ENCODE assay signal across 20 cellular contexts in the genomic region with DNA sequence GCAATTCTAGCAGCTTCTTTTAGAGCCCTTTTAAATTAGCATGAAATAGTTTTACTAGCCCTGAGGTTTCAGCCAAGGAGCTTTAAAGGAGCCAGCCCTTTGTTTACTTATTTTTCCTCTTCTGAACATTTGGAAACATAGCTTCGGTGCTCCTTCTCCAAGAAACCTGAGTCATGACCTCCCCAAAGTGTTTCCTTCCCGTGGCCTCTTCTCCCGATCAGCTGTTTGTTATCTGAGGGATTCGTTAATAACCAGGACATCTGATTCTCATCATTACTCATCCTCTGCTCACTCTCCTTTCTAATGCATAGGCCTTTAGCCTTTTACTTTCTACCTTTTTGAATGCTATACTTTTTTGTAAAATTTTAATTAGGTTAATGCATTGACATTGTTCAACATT.
"Had no signal": no experiment of that assay in that cellular context is flagged by ENCODE, and none has a peak within 500 bp of the region (broad histone marks: within the 10 kb centered on the region; RNA-seq: fewer than 3 reads in every experiment).

No MANE protein-coding gene starts in this region.

- H3K4me3 ChIP-seq: spleen, thyroid gland, upper lobe of right lung had no signal

- H3K36me3 ChIP-seq: spleen, thyroid gland, upper lobe of right lung had no signal

- H3K27ac ChIP-seq: spleen, thyroid gland, upper lobe of right lung, VCaP had no signal

- H3K27me3 ChIP-seq: spleen, thyroid gland, upper lobe of right lung had no signal

- H3K27ac Mint-ChIP-seq: activated CD8-positive, alpha-beta T cell treated with anti-CD3 and anti-CD28 coated beads, Interleukin-2, amount 10 ng/mL, durations not matched to agents 7 days and 5 days; activated naive CD8-positive, alpha-beta T cell treated with anti-CD3 and anti-CD28 coated beads, Interleukin-2, amount 50 U/mL, for 24 hours; activated T-helper 1 cell treated with anti-CD3 and anti-CD28 coated beads, Interleukin-12 subunit alpha, Interleukin-12 subunit beta, Interleukin-2, Interleukin-4 antibody, amounts not matched to agents 30 ng/mL and 10 ng/mL and 1 ng/mL, durations not matched to agents 14 hours and 24 hours and 36 hours had no signal

- H3K9me3 ChIP-seq: spleen, thyroid gland, upper lobe of right lung had no signal

- H3K36me3 Mint-ChIP-seq: brain had no signal

- H3K4me3 Mint-ChIP-seq: activated CD8-positive, alpha-beta T cell treated with anti-CD3 and anti-CD28 coated beads, Interleukin-2, amount 10 ng/mL, durations not matched to agents 7 days and 5 days; activated naive CD8-positive, alpha-beta T cell treated with anti-CD3 and anti-CD28 coated beads, Interleukin-2, amount 50 U/mL, for 24 hours; activated T-helper 1 cell treated with anti-CD3 and anti-CD28 coated beads, Interleukin-12 subunit alpha, Interleukin-12 subunit beta, Interleukin-2, Interleukin-4 antibody, amounts not matched to agents 30 ng/mL and 10 ng/mL and 1 ng/mL, durations not matched to agents 14 hours and 24 hours and 36 hours; brain had no signal

- H3K4me1 ChIP-seq: spleen, upper lobe of right lung had no signal

- H3K9me3 Mint-ChIP-seq: activated naive CD8-positive, alpha-beta T cell treated with anti-CD3 and anti-CD28 coated beads, Interleukin-2, amount 50 U/mL, for 24 hours; activated T-helper 1 cell treated with anti-CD3 and anti-CD28 coated beads, Interleukin-12 subunit alpha, Interleukin-12 subunit beta, Interleukin-2, Interleukin-4 antibody, amounts not matched to agents 30 ng/mL and 10 ng/mL and 1 ng/mL, durations not matched to agents 14 hours and 24 hours and 36 hours; brain had no signal

- DNase-seq: activated CD4-positive, alpha-beta T cell treated with anti-CD3 and anti-CD28 coated beads, Interleukin-2, amount 50 U/mL, for 1 hour; activated CD4-positive, CD25-positive, alpha-beta regulatory T cell treated with anti-CD3 and anti-CD28 coated beads, Interleukin-2, amount 50 U/mL, for 72 hours; activated CD8-positive, alpha-beta T cell treated with anti-CD3 and anti-CD28 coated beads, Interleukin-2, amount 10 ng/mL, durations not matched to agents 7 days and 5 days; activated gamma-delta T cell; activated naive CD4-positive, alpha-beta T cell treated with anti-CD3 and anti-CD28 coated beads, Interleukin-2, amount 50 U/mL, for 16 hours; activated naive CD8-positive, alpha-beta T cell treated with anti-CD3 and anti-CD28 coated beads, Interleukin-2, amount 50 U/mL, for 24 hours; anterior cingulate cortex; head of caudate nucleus; islet precursor cell; left cardiac atrium; occipital lobe; spleen; stimulated activated CD4-positive, alpha-beta T cell treated with anti-CD3 and anti-CD28 coated beads, Interleukin-4, amount 100 ng/mL, for 1 hour; stimulated activated naive CD4-positive, alpha-beta T cell treated with Interleukin-2 at 50 U/mL for 16 hours; thyroid gland; upper lobe of right lung had no signal

- H3K4me1 Mint-ChIP-seq: activated naive CD8-positive, alpha-beta T cell treated with anti-CD3 and anti-CD28 coated beads, Interleukin-2, amount 50 U/mL, for 24 hours; brain had no signal

- H3K27me3 Mint-ChIP-seq: activated naive CD8-positive, alpha-beta T cell treated with anti-CD3 and anti-CD28 coated beads, Interleukin-2, amount 50 U/mL, for 24 hours had no signal

- FAIRE-seq: frontal cortex had no signal

- ATAC-seq: activated CD8-positive, alpha-beta T cell treated with anti-CD3 and anti-CD28 coated beads, Interleukin-2, amount 10 ng/mL, durations not matched to agents 7 days and 5 days; activated naive CD8-positive, alpha-beta T cell treated with anti-CD3 and anti-CD28 coated beads, Interleukin-2, amount 50 U/mL, for 24 hours; left cardiac atrium; upper lobe of right lung had no signal
